Comparison of ENCODE assay signal across 27 cellular contexts in genomic region chr10:17379151-17379690, GRCh38.
"Had no signal": no experiment of that assay in that cellular context is flagged by ENCODE, and none has a peak within 500 bp of the region (broad histone marks: within the 10 kb centered on the region; RNA-seq: fewer than 3 reads in every experiment).

No MANE protein-coding gene starts in this region.

- H3K9me3 Mint-ChIP-seq: activated CD4-positive, alpha-beta memory T cell treated with anti-CD3 and anti-CD28 coated beads, Interleukin-2, amount 10 ng/mL, durations not matched to agents 7 days and 5 days; activated CD4-positive, alpha-beta T cell treated with anti-CD3 and anti-CD28 coated beads, Interleukin-2, amount 10 ng/mL, durations not matched to agents 7 days and 5 days; activated T-cell treated with anti-CD3 and anti-CD28 coated beads, Interleukin-2, amount 50 U/mL, for 24 hours; activated T-cell treated with anti-CD3 and anti-CD28 coated beads, Interleukin-2, amount 50 U/mL, for 72 hours; effector memory CD8-positive, alpha-beta T cell had no signal

- H3K36me3 Mint-ChIP-seq: activated naive CD8-positive, alpha-beta T cell had no signal

- H3K36me3 ChIP-seq: brain microvascular endothelial cell, esophagus squamous epithelium, gastroesophageal sphincter had no signal

- H3K9me3 ChIP-seq: esophagus squamous epithelium, gastroesophageal sphincter had no signal

- H3K4me3 ChIP-seq: esophagus squamous epithelium, gastroesophageal sphincter had no signal

- H3K27ac ChIP-seq: brain microvascular endothelial cell, epithelial cell of prostate, gastroesophageal sphincter had no signal

- H3K27me3 Mint-ChIP-seq: activated CD4-positive, alpha-beta T cell treated with anti-CD3 and anti-CD28 coated beads, Interleukin-2, amount 10 ng/mL, durations not matched to agents 7 days and 5 days; activated naive CD8-positive, alpha-beta T cell; effector memory CD8-positive, alpha-beta T cell had no signal

- H3K4me3 Mint-ChIP-seq: activated CD4-positive, alpha-beta memory T cell treated with anti-CD3 and anti-CD28 coated beads, Interleukin-2, amount 10 ng/mL, durations not matched to agents 7 days and 5 days; activated CD4-positive, alpha-beta T cell treated with anti-CD3 and anti-CD28 coated beads, Interleukin-2, amount 10 ng/mL, durations not matched to agents 7 days and 5 days; activated naive CD8-positive, alpha-beta T cell; activated T-cell treated with anti-CD3 and anti-CD28 coated beads, Interleukin-2, amount 50 U/mL, for 24 hours; activated T-cell treated with anti-CD3 and anti-CD28 coated beads, Interleukin-2, amount 50 U/mL, for 72 hours; effector memory CD8-positive, alpha-beta T cell had no signal

- H3K27me3 ChIP-seq: brain microvascular endothelial cell, esophagus squamous epithelium, gastroesophageal sphincter had no signal

- H3K4me1 Mint-ChIP-seq: activated CD4-positive, alpha-beta memory T cell treated with anti-CD3 and anti-CD28 coated beads, Interleukin-2, amount 10 ng/mL, durations not matched to agents 7 days and 5 days; activated CD4-positive, alpha-beta T cell treated with anti-CD3 and anti-CD28 coated beads, Interleukin-2, amount 10 ng/mL, durations not matched to agents 7 days and 5 days had no signal

- ATAC-seq: activated T-cell treated with anti-CD3 and anti-CD28 coated beads, Interleukin-2, amount 50 U/mL, for 72 hours; effector memory CD8-positive, alpha-beta T cell; gastroesophageal sphincter had no signal

- DNase-seq: activated CD4-positive, alpha-beta memory T cell treated with anti-CD3 and anti-CD28 coated beads, Interleukin-2, amount 10 ng/mL, durations not matched to agents 7 days and 5 days; activated CD4-positive, alpha-beta T cell treated with anti-CD3 and anti-CD28 coated beads for 1 hour; activated CD4-positive, alpha-beta T cell treated with anti-CD3 and anti-CD28 coated beads for 4 hours; activated CD4-positive, alpha-beta T cell treated with anti-CD3 and anti-CD28 coated beads, Interleukin-2, amount 10 ng/mL, durations not matched to agents 7 days and 5 days; activated CD4-positive, alpha-beta T cell treated with anti-CD3 and anti-CD28 coated beads, Interleukin-2, amount 50 U/mL, for 4 hours; activated CD8-positive, alpha-beta memory T cell treated with anti-CD3 and anti-CD28 coated beads, Interleukin-2, amount 50 U/mL, for 48 hours; activated gamma-delta T cell treated with Interleukin-2 at 50 U/mL for 16 hours; activated naive CD4-positive, alpha-beta T cell treated with anti-CD3 and anti-CD28 coated beads, Interleukin-2, amount 50 U/mL, for 16 hours; activated naive CD4-positive, alpha-beta T cell treated with Interleukin-2 at 50 U/mL for 16 hours; activated T-cell treated with anti-CD3 and anti-CD28 coated beads for 4 hours; activated T-cell treated with anti-CD3 and anti-CD28 coated beads, Interleukin-2, amount 50 U/mL, for 24 hours; activated T-cell treated with anti-CD3 and anti-CD28 coated beads, Interleukin-2, amount 50 U/mL, for 72 hours; amniotic stem cell; anterior cingulate cortex; brain microvascular endothelial cell; caudate nucleus; cortex of kidney; dermis blood vessel endothelial cell; effector CD4-positive, alpha-beta T cell; effector memory CD8-positive, alpha-beta T cell; esophagus squamous epithelium; foreskin melanocyte; head of caudate nucleus; T-helper 2 cell had no signal

- H3K27ac Mint-ChIP-seq: activated CD4-positive, alpha-beta memory T cell treated with anti-CD3 and anti-CD28 coated beads, Interleukin-2, amount 10 ng/mL, durations not matched to agents 7 days and 5 days; activated CD4-positive, alpha-beta T cell treated with anti-CD3 and anti-CD28 coated beads, Interleukin-2, amount 10 ng/mL, durations not matched to agents 7 days and 5 days; activated naive CD8-positive, alpha-beta T cell; activated T-cell treated with anti-CD3 and anti-CD28 coated beads, Interleukin-2, amount 50 U/mL, for 24 hours; activated T-cell treated with anti-CD3 and anti-CD28 coated beads, Interleukin-2, amount 50 U/mL, for 72 hours; effector memory CD8-positive, alpha-beta T cell had no signal
